In the genomic region with DNA sequence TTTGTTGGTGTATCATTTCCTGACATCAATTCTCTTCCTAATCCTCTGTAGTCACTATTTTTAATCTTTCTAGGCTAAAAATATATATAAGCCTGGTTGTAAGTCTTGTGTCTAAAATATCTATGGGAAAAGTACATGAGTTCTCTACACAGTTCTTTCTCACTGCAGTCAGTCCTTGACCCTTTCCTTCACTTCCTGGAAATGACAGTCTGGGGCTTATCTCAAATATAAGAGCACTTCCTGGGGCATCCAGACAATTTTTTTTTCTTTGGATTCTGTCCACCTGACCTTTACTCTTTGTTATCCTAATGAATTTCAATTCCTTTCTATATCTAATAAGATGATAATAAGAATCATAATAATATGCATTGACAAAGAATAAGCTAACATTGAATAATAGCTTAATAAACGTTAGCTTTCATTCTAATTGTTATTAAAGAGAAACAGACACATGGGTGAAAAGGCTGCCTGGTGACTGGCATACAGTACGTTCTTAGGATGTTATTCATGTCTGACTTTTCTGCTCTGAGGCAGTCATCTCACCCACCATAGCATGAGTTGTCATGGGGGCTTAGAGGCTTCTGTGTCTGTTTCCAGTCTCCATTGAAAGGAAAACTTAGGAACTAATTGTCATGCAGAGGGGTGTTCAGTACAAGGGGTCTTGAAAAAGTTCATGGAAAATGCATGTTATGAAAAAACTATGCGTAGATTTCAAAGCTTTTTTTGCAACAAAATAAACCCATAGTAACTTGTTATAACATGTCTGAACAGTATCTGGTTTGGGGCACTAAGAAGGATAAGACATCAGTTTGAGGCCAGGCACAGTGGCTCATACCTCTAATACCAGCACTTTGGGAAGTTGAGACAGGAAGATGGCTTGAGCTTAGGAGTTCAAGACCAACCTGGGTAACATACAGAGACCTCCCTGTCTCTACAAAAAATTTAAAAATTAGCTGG, we compare ENCODE assay signal across 20 cellular contexts.
DNase-seq lines count a peak whose midpoint lies in the region; ATAC-seq, FAIRE-seq and TF ChIP-seq lines count a peak whose summit lies in the region.
"Had no signal": no experiment of that assay in that cellular context is flagged by ENCODE, and none has a peak within 500 bp of the region (broad histone marks: within the 10 kb centered on the region; RNA-seq: fewer than 3 reads in every experiment).

No MANE protein-coding gene starts in this region.

- no peaks in the 10 kb centered on the region for H3K79me2 ChIP-seq in endothelial cell of umbilical vein (ENCODE audit: control insufficient read depth, insufficient read depth, low read length)

- H3K27me3 ChIP-seq in endothelial cell of umbilical vein (ENCODE audit: control insufficient read depth in 2 of 2, insufficient read depth in 2 of 2, low read length in 2 of 2) (no peaks in the 10 kb centered on the region), layer of hippocampus (ENCODE audit: control insufficient read depth, insufficient read depth, low read length) (no peaks in the 10 kb centered on the region)

- no peak overlapping the region for H3K27ac Mint-ChIP-seq in activated T-helper 17 cell treated with anti-CD3 and anti-CD28 coated beads, Interleukin-2, amount 50 U/mL, for 72 hours
- H3K27ac Mint-ChIP-seq: IgD-negative memory B cell had no signal

- ATAC-seq in activated T-helper 17 cell treated with anti-CD3 and anti-CD28 coated beads, Interleukin-2, amount 50 U/mL, for 72 hours (replicated peaks) = no peak

- H3K9ac ChIP-seq in endothelial cell of umbilical vein (replicated peaks; ENCODE audit: extremely low read depth, insufficient read depth, low read length) = no peak overlapping the region

- CTCF ChIA-PET in endothelial cell of umbilical vein (lab: Charles Lee) = interaction anchor here (1.4 to 1.6 kb wide), 2 partner anchors 8 to 79 kb away, joined by 3 to 4 read pairs; no protein-coding TSS in a partner anchor

- POLR2A ChIA-PET in endothelial cell of umbilical vein (lab: Charles Lee) = no interaction called here

- no peaks in the 10 kb centered on the region for H4K20me1 ChIP-seq in endothelial cell of umbilical vein (replicated peaks; ENCODE audit: control insufficient read depth, extremely low read depth, insufficient read depth, low read length)

- intact Hi-C loops in endothelial cell of umbilical vein (cut with micrococcal nuclease) = loop anchor here (2.0 kb wide), 1 partner anchor 158 kb away; no protein-coding TSS in a partner anchor

- no peaks in the 10 kb centered on the region for H3K4me1 Mint-ChIP-seq in activated T-helper 17 cell treated with anti-CD3 and anti-CD28 coated beads, Interleukin-2, amount 50 U/mL, for 72 hours
- H3K4me1 Mint-ChIP-seq: IgD-negative memory B cell had no signal

- dilution Hi-C loops in endothelial cell of umbilical vein (cut with MboI; ENCODE audit: extremely low pct_ligation_motif_present, low sequenced_read_pairs) = no loop called here

- H3K4me3 ChIP-seq in endothelial cell of umbilical vein (replicated peaks in 1 of 3; ENCODE audit: insufficient read depth in 1 of 3, low read depth in 1 of 3, low read length in 3 of 3) = no peak overlapping the region

- H3K4me1 ChIP-seq in endothelial cell of umbilical vein (ENCODE audit: control insufficient read depth, extremely low read depth, insufficient read depth, low read length) = peaks cover 16% of the 10 kb centered on the region

- peak; percentile 21 for FAIRE-seq in endothelial cell of umbilical vein (lab: Jason Lieb, UNC)
- FAIRE-seq: RCC 7860 had no signal

- BruUV-seq in endothelial cell of umbilical vein (replicated peaks; lab: Mats Ljungman, UMichigan) = no TSS peak

- H3K9me3 Mint-ChIP-seq in activated T-helper 17 cell treated with anti-CD3 and anti-CD28 coated beads, Interleukin-2, amount 50 U/mL, for 72 hours = no peaks in the 10 kb centered on the region
- H3K9me3 Mint-ChIP-seq: CD14-positive monocyte, IgD-negative memory B cell had no signal

- peak; percentile 1 for DNase-seq in A172 (ENCODE audit: low spot score)
- peak; percentile 29 for DNase-seq in HPDE6-E6E7 (ENCODE audit: extremely low spot score)
- DNase-seq in endothelial cell of umbilical vein (ENCODE audit: low read depth, low spot score) = peak; percentile 50
- DNase-seq in NCI-H2171 treated with DMSO at 0.1 percent for 48 hours (lab: John Stamatoyannopoulos, UW) = no peak
- no peak for DNase-seq in activated CD4-positive, CD25-positive, alpha-beta regulatory T cell treated with anti-CD3 and anti-CD28 coated beads, Interleukin-2, amount 50 U/mL, for 72 hours
- DNase-seq: ACHN, AML-193, DMS153, H7, Kasumi-1, NCI-H1105, NCI-H1694, NCI-H2107, NCI-H526 treated with DMSO at 0.1 percent for 48 hours, SHP77 treated with DMSO at 0.1 percent for 48 hours had no signal

- peak overlapping the region; percentile 63 for H3K4me2 ChIP-seq in endothelial cell of umbilical vein (ENCODE audit: insufficient read depth, low read length)

- H3K36me3 Mint-ChIP-seq in activated T-helper 17 cell treated with anti-CD3 and anti-CD28 coated beads, Interleukin-2, amount 50 U/mL, for 72 hours (ENCODE audit: low read depth) = no peaks in the 10 kb centered on the region

- H3K27ac ChIP-seq in endothelial cell of umbilical vein (ENCODE audit: insufficient read depth, low read depth, low read length) (peak overlapping the region; percentile 68), layer of hippocampus (ENCODE audit: low read depth, low read length) (peak overlapping the region; percentile 11)

- no peak for TF ChIP-seq CTCF in endothelial cell of umbilical vein (IDR thresholded peaks at IDR 0.05; ENCODE audit: extremely low read depth in 1 of 2, insufficient read depth in 1 of 2, low read depth in 1 of 2, low read length in 2 of 2)

- no peaks in the 10 kb centered on the region for H3K9me1 ChIP-seq in endothelial cell of umbilical vein (replicated peaks; ENCODE audit: control insufficient read depth, extremely low read depth, insufficient read depth, low read length)

- no peak overlapping the region for H3K4me3 Mint-ChIP-seq in activated T-helper 17 cell treated with anti-CD3 and anti-CD28 coated beads, Interleukin-2, amount 50 U/mL, for 72 hours
- H3K4me3 Mint-ChIP-seq: CD14-positive monocyte had no signal

- H3K27me3 Mint-ChIP-seq in activated T-helper 17 cell treated with anti-CD3 and anti-CD28 coated beads, Interleukin-2, amount 50 U/mL, for 72 hours = peaks cover 15% of the 10 kb centered on the region
- H3K27me3 Mint-ChIP-seq: IgD-negative memory B cell had no signal

- H3K36me3 ChIP-seq in endothelial cell of umbilical vein (ENCODE audit: control insufficient read depth in 2 of 2, extremely low read depth in 1 of 2, insufficient read depth in 2 of 2, low read length in 2 of 2) = peaks cover 15 to 30% of the 10 kb centered on the region in 2 experiments

- no peak overlapping the region for H2AFZ ChIP-seq in endothelial cell of umbilical vein (ENCODE audit: low read depth, low read length)

- H3K9me3 ChIP-seq in endothelial cell of umbilical vein (replicated peaks; ENCODE audit: control insufficient read depth, insufficient read depth, low read length) = no peaks in the 10 kb centered on the region

- no peak for TF ChIP-seq POLR2A in endothelial cell of umbilical vein (IDR thresholded peaks at IDR 0.05; ENCODE audit: low read depth, low read length)

TF ChIP-seq in endothelial cell of umbilical vein, 7 proteins besides CTCF, POLR2A, EP300 and RAD21:
- TF ChIP-seq EZH2 (IDR thresholded peaks at IDR 0.05; ENCODE audit: borderline replicate concordance, low read depth, low read length, severe bottlenecking) (no peak), GATA2 (IDR thresholded peaks at IDR 0.05; ENCODE audit: insufficient read depth, insufficient read length, low read depth, low read length) (peak; percentile 60), JUN (IDR thresholded peaks at IDR 0.05; ENCODE audit: borderline replicate concordance, insufficient read depth, insufficient read length, low read depth) (no peak), MYC (IDR thresholded peaks at IDR 0.05; ENCODE audit: low read depth, low read length) (no peak), FOS (IDR thresholded peaks at IDR 0.05; ENCODE audit: borderline replicate concordance, insufficient read depth, low read length) (peak; percentile 6), POLR2AphosphoS5 (IDR thresholded peaks at IDR 0.05; ENCODE audit: insufficient read depth, low read depth, low read length) (no peak)
- TF ChIP-seq, protein P1, sequence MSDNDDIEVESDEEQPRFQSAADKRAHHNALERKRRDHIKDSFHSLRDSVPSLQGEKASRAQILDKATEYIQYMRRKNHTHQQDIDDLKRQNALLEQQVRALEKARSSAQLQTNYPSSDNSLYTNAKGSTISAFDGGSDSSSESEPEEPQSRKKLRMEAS (IDR thresholded peaks at IDR 0.05; ENCODE audit: insufficient read depth, insufficient read length) = no peak

Comparison
In these comparisons a context has a peak if more than half of its experiments do, and no peak if none do; other contexts are left out.
1. DNase-seq: peak in A172 (single experiment), HPDE6-E6E7 (single experiment) and endothelial cell of umbilical vein (single experiment); none in NCI-H2171 treated with DMSO at 0.1 percent for 48 hours (single experiment) and activated CD4-positive, CD25-positive, alpha-beta regulatory T cell treated with anti-CD3 and anti-CD28 coated beads, Interleukin-2, amount 50 U/mL, for 72 hours (single experiment).